1 cellular context compared by ENCODE assay signal in the genomic region with DNA sequence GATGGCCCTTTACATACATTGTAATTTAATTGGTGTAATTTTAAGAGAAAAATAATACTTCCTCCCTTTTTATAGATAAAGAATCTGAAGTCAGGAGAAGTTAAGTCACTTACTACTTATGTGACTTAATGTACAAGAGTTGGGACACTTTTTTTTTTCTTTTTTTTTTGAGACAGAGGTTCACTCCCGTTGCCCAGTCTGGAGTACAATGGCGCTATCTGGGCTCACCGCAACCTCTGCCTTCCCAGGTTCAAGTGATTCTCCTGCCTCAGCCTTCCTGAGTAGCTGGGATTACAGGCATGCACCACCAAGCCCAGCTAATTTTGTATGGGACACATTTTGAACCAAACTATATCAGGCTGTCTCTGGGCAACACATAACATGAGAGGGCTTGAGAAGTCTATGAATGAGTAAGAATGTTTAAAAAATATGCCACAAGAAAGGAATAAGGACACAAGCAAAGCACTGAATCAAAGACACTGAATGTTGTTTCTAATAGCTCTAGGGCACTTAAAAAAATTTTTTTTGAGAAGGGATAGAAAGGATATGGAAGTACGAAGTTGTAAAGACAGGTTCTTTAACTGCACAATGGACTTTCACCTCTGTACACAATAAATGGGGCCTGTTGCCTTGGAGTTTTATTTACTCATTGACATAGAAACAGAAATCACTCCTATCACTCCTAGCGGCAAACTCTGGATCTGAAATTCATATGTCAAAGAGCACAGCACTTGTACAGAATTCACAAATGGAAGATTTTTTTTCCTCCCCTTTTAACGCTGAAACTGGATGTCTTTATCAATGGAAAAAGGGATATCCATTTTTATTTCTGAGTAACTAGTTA.
TF ChIP-seq lines count a peak whose summit lies in the region.

No MANE protein-coding gene starts in this region.

TF ChIP-seq in K562, 482 proteins besides CTCF, POLR2A, EP300 and RAD21:
- TF ChIP-seq CTCFL (IDR thresholded peaks at IDR 0.05; ENCODE audit: borderline replicate concordance, insufficient read depth, low read depth, low read length, poor library complexity, severe bottlenecking) (peak; percentile 10), TEAD2 (tag; IDR thresholded peaks at IDR 0.05) (no peak), SMARCC2 (IDR thresholded peaks at IDR 0.05; ENCODE audit: low read depth) (no peak), MLX (CRISPR knock-in tag; conservative IDR thresholded peaks at IDR 0.05) (no peak), CXXC5 (CRISPR knock-in tag; IDR thresholded peaks at IDR 0.05) (0 out of 2 replicates have a peak, but pooled peaks have one; percentile 7), ZNF217 (CRISPR knock-in tag; IDR thresholded peaks at IDR 0.05) (no peak), SP1 (CRISPR knock-in tag; IDR thresholded peaks at IDR 0.05) (no peak), RFX1 (IDR thresholded peaks at IDR 0.05) (peak; percentile 37), CCNT2 (IDR thresholded peaks at IDR 0.05; ENCODE audit: borderline replicate concordance, extremely low read depth, insufficient read length, low read depth, low read length) (no peak), XRCC5 (IDR thresholded peaks at IDR 0.05; ENCODE audit: low read depth, low read length) (no peak), POLR3A (IDR thresholded peaks at IDR 0.05; ENCODE audit: borderline replicate concordance, extremely low read depth, insufficient read depth, insufficient read length) (no peak), SREBF2 (CRISPR knock-in tag; IDR thresholded peaks at IDR 0.05) (no peak), OTX1 (CRISPR knock-in tag; IDR thresholded peaks at IDR 0.05) (no peak), ZNF766 (CRISPR knock-in tag; conservative IDR thresholded peaks at IDR 0.05) (no peak), ATF7 (IDR thresholded peaks at IDR 0.05) (no peak), ATF1 (CRISPR knock-in tag; IDR thresholded peaks at IDR 0.05) (no peak), ATF1 (tag; IDR thresholded peaks at IDR 0.05) (no peak)
- TF ChIP-seq, protein P1, sequence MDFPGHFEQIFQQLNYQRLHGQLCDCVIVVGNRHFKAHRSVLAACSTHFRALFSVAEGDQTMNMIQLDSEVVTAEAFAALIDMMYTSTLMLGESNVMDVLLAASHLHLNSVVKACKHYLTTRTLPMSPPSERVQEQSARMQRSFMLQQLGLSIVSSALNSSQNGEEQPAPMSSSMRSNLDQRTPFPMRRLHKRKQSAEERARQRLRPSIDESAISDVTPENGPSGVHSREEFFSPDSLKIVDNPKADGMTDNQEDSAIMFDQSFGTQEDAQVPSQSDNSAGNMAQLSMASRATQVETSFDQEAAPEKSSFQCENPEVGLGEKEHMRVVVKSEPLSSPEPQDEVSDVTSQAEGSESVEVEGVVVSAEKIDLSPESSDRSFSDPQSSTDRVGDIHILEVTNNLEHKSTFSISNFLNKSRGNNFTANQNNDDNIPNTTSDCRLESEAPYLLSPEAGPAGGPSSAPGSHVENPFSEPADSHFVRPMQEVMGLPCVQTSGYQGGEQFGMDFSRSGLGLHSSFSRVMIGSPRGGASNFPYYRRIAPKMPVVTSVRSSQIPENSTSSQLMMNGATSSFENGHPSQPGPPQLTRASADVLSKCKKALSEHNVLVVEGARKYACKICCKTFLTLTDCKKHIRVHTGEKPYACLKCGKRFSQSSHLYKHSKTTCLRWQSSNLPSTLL (IDR thresholded peaks at IDR 0.05), result no peak
